ENCODE assay signal across 1 cellular context in genomic region chr18:70293166-70293565, GRCh38.
TF ChIP-seq lines count a peak whose summit lies in the region.

No MANE protein-coding gene starts in this region.

TF ChIP-seq in K562, 482 proteins besides CTCF, POLR2A, EP300 and RAD21 (continued from another document):
- TF ChIP-seq, protein P1, sequence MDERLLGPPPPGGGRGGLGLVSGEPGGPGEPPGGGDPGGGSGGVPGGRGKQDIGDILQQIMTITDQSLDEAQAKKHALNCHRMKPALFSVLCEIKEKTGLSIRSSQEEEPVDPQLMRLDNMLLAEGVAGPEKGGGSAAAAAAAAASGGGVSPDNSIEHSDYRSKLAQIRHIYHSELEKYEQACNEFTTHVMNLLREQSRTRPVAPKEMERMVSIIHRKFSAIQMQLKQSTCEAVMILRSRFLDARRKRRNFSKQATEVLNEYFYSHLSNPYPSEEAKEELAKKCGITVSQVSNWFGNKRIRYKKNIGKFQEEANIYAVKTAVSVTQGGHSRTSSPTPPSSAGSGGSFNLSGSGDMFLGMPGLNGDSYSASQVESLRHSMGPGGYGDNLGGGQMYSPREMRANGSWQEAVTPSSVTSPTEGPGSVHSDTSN (CRISPR knock-in tag; IDR thresholded peaks at IDR 0.05; ENCODE audit: low read depth) = no peak
- TF ChIP-seq, protein P1 (tag; conservative IDR thresholded peaks at IDR 0.05; ENCODE audit: low read depth) = 0 out of 2 replicates have a peak, but pooled peaks have one; percentile 22
- no peak for TF ChIP-seq ADNP (tag; IDR thresholded peaks at IDR 0.05)
- TF ChIP-seq, protein P2, sequence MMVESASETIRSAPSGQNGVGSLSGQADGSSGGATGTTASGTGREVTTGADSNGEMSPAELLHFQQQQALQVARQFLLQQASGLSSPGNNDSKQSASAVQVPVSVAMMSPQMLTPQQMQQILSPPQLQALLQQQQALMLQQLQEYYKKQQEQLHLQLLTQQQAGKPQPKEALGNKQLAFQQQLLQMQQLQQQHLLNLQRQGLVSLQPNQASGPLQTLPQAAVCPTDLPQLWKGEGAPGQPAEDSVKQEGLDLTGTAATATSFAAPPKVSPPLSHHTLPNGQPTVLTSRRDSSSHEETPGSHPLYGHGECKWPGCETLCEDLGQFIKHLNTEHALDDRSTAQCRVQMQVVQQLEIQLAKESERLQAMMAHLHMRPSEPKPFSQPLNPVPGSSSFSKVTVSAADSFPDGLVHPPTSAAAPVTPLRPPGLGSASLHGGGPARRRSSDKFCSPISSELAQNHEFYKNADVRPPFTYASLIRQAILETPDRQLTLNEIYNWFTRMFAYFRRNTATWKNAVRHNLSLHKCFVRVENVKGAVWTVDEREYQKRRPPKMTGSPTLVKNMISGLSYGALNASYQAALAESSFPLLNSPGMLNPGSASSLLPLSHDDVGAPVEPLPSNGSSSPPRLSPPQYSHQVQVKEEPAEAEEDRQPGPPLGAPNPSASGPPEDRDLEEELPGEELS (CRISPR knock-in tag; IDR thresholded peaks at IDR 0.05; ENCODE audit: borderline replicate concordance) = no peak
- no peak for TF ChIP-seq RBM25 (IDR thresholded peaks at IDR 0.05; ENCODE audit: low read depth, low read length, severe bottlenecking)
- TF ChIP-seq NCOA6 (IDR thresholded peaks at IDR 0.05) = no peak
- peak; percentile 77 for TF ChIP-seq CBFA2T3 (IDR thresholded peaks at IDR 0.05)
- no peak for TF ChIP-seq IFI16 (CRISPR knock-in tag; IDR thresholded peaks at IDR 0.05)
- no peak for TF ChIP-seq IRF2 (CRISPR knock-in tag; IDR thresholded peaks at IDR 0.05)
- no peak for TF ChIP-seq SMC3 (conservative IDR thresholded peaks at IDR 0.05; ENCODE audit: insufficient read depth, low read depth, low read length)
- no peak for TF ChIP-seq LCOR (CRISPR knock-in tag; IDR thresholded peaks at IDR 0.05)
- TF ChIP-seq, protein P3, sequence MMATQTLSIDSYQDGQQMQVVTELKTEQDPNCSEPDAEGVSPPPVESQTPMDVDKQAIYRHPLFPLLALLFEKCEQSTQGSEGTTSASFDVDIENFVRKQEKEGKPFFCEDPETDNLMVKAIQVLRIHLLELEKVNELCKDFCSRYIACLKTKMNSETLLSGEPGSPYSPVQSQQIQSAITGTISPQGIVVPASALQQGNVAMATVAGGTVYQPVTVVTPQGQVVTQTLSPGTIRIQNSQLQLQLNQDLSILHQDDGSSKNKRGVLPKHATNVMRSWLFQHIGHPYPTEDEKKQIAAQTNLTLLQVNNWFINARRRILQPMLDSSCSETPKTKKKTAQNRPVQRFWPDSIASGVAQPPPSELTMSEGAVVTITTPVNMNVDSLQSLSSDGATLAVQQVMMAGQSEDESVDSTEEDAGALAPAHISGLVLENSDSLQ (IDR thresholded peaks at IDR 0.05) = peak; percentile 76
- TF ChIP-seq KDM1A (IDR thresholded peaks at IDR 0.05) = peak; percentile 75 to 80; a peak in 3 of 4 replicates
- no peak for TF ChIP-seq ARHGAP35 (IDR thresholded peaks at IDR 0.05; ENCODE audit: partially characterized antibody)
- peak; percentile 78 for TF ChIP-seq ZSCAN29 (IDR thresholded peaks at IDR 0.05)
- 0 out of 2 replicates have a peak, but pooled peaks have one; percentile 16 for TF ChIP-seq DPF2 (IDR thresholded peaks at IDR 0.05)
- no peak for TF ChIP-seq LEF1 (IDR thresholded peaks at IDR 0.05)
- TF ChIP-seq MEIS2 (IDR thresholded peaks at IDR 0.05; ENCODE audit: partially characterized antibody) = peak; percentile 56
- no peak for TF ChIP-seq CREBBP (IDR thresholded peaks at IDR 0.05; ENCODE audit: low read depth, low read length)
- TF ChIP-seq POLR2AphosphoS5 (IDR thresholded peaks at IDR 0.05; ENCODE audit: control insufficient read depth, insufficient read depth, low read depth, low read length) = no peak
- TF ChIP-seq, protein P4, sequence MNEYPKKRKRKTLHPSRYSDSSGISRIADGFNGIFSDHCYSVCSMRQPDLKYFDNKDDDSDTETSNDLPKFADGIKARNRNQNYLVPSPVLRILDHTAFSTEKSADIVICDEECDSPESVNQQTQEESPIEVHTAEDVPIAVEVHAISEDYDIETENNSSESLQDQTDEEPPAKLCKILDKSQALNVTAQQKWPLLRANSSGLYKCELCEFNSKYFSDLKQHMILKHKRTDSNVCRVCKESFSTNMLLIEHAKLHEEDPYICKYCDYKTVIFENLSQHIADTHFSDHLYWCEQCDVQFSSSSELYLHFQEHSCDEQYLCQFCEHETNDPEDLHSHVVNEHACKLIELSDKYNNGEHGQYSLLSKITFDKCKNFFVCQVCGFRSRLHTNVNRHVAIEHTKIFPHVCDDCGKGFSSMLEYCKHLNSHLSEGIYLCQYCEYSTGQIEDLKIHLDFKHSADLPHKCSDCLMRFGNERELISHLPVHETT (CRISPR knock-in tag; conservative IDR thresholded peaks at IDR 0.05 in 1 of 2, IDR thresholded peaks at IDR 0.05 in 1 of 2) = no peak
- no peak for TF ChIP-seq HNRNPUL1 (IDR thresholded peaks at IDR 0.05; ENCODE audit: low read length)
- no peak for TF ChIP-seq ZNF717 (CRISPR knock-in tag; IDR thresholded peaks at IDR 0.05)
- no peak for TF ChIP-seq RBM22 (IDR thresholded peaks at IDR 0.05; ENCODE audit: low read depth, low read length, poor library complexity, severe bottlenecking)
- TF ChIP-seq ESRRB (CRISPR knock-in tag; IDR thresholded peaks at IDR 0.05; ENCODE audit: borderline replicate concordance) = no peak
- TF ChIP-seq, protein P5, sequence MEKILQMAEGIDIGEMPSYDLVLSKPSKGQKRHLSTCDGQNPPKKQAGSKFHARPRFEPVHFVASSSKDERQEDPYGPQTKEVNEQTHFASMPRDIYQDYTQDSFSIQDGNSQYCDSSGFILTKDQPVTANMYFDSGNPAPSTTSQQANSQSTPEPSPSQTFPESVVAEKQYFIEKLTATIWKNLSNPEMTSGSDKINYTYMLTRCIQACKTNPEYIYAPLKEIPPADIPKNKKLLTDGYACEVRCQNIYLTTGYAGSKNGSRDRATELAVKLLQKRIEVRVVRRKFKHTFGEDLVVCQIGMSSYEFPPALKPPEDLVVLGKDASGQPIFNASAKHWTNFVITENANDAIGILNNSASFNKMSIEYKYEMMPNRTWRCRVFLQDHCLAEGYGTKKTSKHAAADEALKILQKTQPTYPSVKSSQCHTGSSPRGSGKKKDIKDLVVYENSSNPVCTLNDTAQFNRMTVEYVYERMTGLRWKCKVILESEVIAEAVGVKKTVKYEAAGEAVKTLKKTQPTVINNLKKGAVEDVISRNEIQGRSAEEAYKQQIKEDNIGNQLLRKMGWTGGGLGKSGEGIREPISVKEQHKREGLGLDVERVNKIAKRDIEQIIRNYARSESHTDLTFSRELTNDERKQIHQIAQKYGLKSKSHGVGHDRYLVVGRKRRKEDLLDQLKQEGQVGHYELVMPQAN (IDR thresholded peaks at IDR 0.05; ENCODE audit: borderline replicate concordance) = no peak
- no peak for TF ChIP-seq ZNF695 (CRISPR knock-in tag; IDR thresholded peaks at IDR 0.05)
- TF ChIP-seq SIX5 (IDR thresholded peaks at IDR 0.05; ENCODE audit: borderline replicate concordance in 1 of 2, insufficient read depth in 1 of 2, low read depth in 1 of 2, low read length in 2 of 2) = no peak
- TF ChIP-seq RCOR1 (IDR thresholded peaks at IDR 0.05; ENCODE audit: borderline replicate concordance in 1 of 2, low read depth in 2 of 2, low read length in 2 of 2) = 0 out of 4 replicates have a peak, but pooled peaks of 1 of the 2 experiments have one; percentile 10
- no peak for TF ChIP-seq PML (IDR thresholded peaks at IDR 0.05; ENCODE audit: low read length)
- TF ChIP-seq ZNF12 (CRISPR knock-in tag; IDR thresholded peaks at IDR 0.05) = no peak
- TF ChIP-seq ZNF551 (CRISPR knock-in tag; IDR thresholded peaks at IDR 0.05) = no peak
- no peak for TF ChIP-seq YBX1 (IDR thresholded peaks at IDR 0.05)
- no peak for TF ChIP-seq BHLHE40 (IDR thresholded peaks at IDR 0.05; ENCODE audit: low read length)
- peak; percentile 40 for TF ChIP-seq TEAD4 (IDR thresholded peaks at IDR 0.05; ENCODE audit: low read length)
- TF ChIP-seq TEAD4 (CRISPR knock-in tag; IDR thresholded peaks at IDR 0.05; ENCODE audit: borderline replicate concordance) = no peak
- TF ChIP-seq FOSL1 (tag; conservative IDR thresholded peaks at IDR 0.05) = 0 out of 2 replicates have a peak, but pooled peaks have one; percentile 29
- TF ChIP-seq ZNF830 (CRISPR knock-in tag; IDR thresholded peaks at IDR 0.05) = no peak
- no peak for TF ChIP-seq PCBP1 (IDR thresholded peaks at IDR 0.05; ENCODE audit: low read depth, low read length, poor library complexity, severe bottlenecking)
- TF ChIP-seq MECOM (CRISPR knock-in tag; IDR thresholded peaks at IDR 0.05) = no peak
- no peak for TF ChIP-seq PHF8 (IDR thresholded peaks at IDR 0.05; ENCODE audit: borderline replicate concordance, low read length)
- peak; percentile 24; the same call in 1 of the 2 replicates for TF ChIP-seq TAL1 (IDR thresholded peaks at IDR 0.05)
- TF ChIP-seq SNIP1 (IDR thresholded peaks at IDR 0.05; ENCODE audit: low read depth) = no peak
- peak; percentile 38 for TF ChIP-seq DACH1 (IDR thresholded peaks at IDR 0.05; ENCODE audit: partially characterized antibody)
- TF ChIP-seq, protein P6, sequence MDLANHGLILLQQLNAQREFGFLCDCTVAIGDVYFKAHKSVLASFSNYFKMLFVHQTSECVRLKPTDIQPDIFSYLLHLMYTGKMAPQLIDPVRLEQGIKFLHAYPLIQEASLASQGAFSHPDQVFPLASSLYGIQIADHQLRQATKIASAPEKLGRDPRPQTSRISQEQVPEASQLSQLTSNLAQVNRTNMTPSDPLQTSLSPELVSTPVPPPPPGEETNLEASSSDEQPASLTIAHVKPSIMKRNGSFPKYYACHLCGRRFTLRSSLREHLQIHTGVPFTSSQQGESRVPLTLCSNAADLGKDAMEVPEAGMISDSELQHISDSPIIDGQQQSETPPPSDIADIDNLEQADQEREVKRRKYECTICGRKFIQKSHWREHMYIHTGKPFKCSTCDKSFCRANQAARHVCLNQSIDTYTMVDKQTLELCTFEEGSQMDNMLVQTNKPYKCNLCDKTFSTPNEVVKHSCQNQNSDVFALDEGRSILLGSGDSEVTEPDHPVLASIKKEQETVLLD (IDR thresholded peaks at IDR 0.05) = no peak
- TF ChIP-seq TCF3 (CRISPR knock-in tag; IDR thresholded peaks at IDR 0.05) = peak; percentile 44
- TF ChIP-seq SMAD1 (IDR thresholded peaks at IDR 0.05; ENCODE audit: low read depth, low read length, partially characterized antibody) = no peak
- TF ChIP-seq NR2C2 (CRISPR knock-in tag; IDR thresholded peaks at IDR 0.05) = no peak
- TF ChIP-seq NR2C2 (tag; IDR thresholded peaks at IDR 0.05) = no peak
- no peak for TF ChIP-seq BRF1 (IDR thresholded peaks at IDR 0.05; ENCODE audit: borderline replicate concordance, extremely low read depth, insufficient read length)
- no peak for TF ChIP-seq GTF2F1 (IDR thresholded peaks at IDR 0.05; ENCODE audit: low read depth, low read length)
- TF ChIP-seq EGR1 (conservative IDR thresholded peaks at IDR 0.05) = no peak; the same call in 1 of the 2 replicates
